Comparison of ENCODE assay signal across 2 cellular contexts in the genomic region with DNA sequence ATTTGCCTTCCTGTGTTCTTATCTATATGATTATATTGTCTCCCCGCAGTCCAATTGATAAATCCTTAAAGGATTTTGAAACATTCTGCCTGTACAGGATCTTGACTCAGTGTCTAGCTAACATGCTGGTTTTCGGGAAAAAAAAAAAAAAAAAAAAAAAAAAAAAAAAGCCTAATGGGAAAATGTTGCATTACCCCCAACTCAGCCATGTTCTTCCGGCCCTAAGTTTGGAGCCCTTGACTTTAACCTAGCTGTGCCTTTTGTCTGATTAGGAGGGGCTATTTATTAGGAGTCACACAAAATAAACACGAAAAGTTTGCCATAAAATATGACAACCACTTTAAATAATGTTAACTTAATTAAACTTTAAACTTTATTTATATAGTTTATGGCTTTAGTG.
TF ChIP-seq lines count a peak whose summit lies in the region.

No MANE protein-coding gene starts in this region.

TF ChIP-seq in A549, 52 proteins besides CTCF, POLR2A, EP300 and RAD21 (continued from another document):
- TF ChIP-seq SMC3 (IDR thresholded peaks at IDR 0.05): no peak

TF ChIP-seq in WTC11, 78 proteins besides CTCF, POLR2A, EP300 and RAD21 (continued from another document):
- TF ChIP-seq, protein P1, sequence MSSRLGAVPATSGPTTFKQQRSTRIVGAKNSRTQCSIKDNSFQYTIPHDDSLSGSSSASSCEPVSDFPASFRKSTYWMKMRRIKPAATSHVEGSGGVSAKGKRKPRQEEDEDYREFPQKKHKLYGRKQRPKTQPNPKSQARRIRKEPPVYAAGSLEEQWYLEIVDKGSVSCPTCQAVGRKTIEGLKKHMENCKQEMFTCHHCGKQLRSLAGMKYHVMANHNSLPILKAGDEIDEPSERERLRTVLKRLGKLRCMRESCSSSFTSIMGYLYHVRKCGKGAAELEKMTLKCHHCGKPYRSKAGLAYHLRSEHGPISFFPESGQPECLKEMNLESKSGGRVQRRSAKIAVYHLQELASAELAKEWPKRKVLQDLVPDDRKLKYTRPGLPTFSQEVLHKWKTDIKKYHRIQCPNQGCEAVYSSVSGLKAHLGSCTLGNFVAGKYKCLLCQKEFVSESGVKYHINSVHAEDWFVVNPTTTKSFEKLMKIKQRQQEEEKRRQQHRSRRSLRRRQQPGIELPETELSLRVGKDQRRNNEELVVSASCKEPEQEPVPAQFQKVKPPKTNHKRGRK (CRISPR knock-in tag; IDR thresholded peaks at IDR 0.05; ENCODE audit: borderline replicate concordance): no peak
- TF ChIP-seq TCF7 (CRISPR knock-in tag; IDR thresholded peaks at IDR 0.05; ENCODE audit: low read depth): no peak
- TF ChIP-seq IRF2 (CRISPR knock-in tag; IDR thresholded peaks at IDR 0.05; ENCODE audit: borderline replicate concordance, low read depth): no peak
- no peak for TF ChIP-seq ZNF232 (CRISPR knock-in tag; IDR thresholded peaks at IDR 0.05)
- TF ChIP-seq ZBTB21 (CRISPR knock-in tag; IDR thresholded peaks at IDR 0.05; ENCODE audit: borderline replicate concordance): no peak
- TF ChIP-seq CREM (CRISPR knock-in tag; IDR thresholded peaks at IDR 0.05): no peak
- TF ChIP-seq NFE2L1 (CRISPR knock-in tag; IDR thresholded peaks at IDR 0.05): no peak
- TF ChIP-seq MXD4 (CRISPR knock-in tag; IDR thresholded peaks at IDR 0.05; ENCODE audit: borderline replicate concordance): no peak
